Comparison of ENCODE assay signal across 3 cellular contexts in the genomic region with DNA sequence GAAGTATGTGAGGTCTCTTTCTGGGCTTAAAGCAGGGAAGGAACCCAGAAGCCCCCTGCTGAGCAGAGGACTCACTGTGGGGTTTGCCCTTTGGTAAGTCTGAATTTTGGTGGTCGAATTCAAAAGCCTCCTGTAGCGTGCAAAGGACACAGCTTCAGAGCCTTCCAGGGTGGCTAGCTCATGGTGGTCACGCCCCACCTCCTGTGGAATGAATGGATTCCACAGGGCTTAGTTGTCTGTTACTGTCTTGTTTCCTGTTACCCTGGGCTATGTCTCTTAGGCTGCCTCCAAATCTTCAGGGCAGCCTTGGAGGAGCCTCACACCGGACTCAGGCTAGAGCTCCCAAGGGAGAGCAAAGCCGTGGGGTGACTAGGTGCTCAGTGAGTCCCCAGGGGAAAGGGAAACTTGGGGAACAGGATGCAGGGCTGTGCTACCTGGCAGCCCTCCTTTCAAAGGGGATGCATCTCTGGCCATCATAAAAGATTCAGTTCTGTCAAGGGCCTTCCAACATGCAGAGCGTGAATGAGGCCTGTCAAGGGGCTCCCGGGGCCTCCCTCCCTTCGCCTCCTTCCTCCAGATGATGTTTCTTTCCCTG.
TF ChIP-seq lines count a peak whose summit lies in the region.

No MANE protein-coding gene starts in this region.

TF ChIP-seq in IMR-90, 13 proteins besides CTCF, POLR2A, EP300 and RAD21:
- peak; percentile 18; the same call in 1 of the 2 replicates for TF ChIP-seq FOS (IDR thresholded peaks at IDR 0.05; ENCODE audit: low read depth, low read length)
- peak; percentile 34; the same call in 1 of the 2 replicates for TF ChIP-seq BHLHE40 (IDR thresholded peaks at IDR 0.05; ENCODE audit: low read depth, low read length)
- TF ChIP-seq CEBPB (IDR thresholded peaks at IDR 0.05; ENCODE audit: low read depth, low read length) = no peak
- no peak for TF ChIP-seq RFX5 (IDR thresholded peaks at IDR 0.05; ENCODE audit: low read depth, low read length)
- TF ChIP-seq NFE2L2 (IDR thresholded peaks at IDR 0.05; ENCODE audit: low read depth, low read length) = no peak
- TF ChIP-seq, protein P1, sequence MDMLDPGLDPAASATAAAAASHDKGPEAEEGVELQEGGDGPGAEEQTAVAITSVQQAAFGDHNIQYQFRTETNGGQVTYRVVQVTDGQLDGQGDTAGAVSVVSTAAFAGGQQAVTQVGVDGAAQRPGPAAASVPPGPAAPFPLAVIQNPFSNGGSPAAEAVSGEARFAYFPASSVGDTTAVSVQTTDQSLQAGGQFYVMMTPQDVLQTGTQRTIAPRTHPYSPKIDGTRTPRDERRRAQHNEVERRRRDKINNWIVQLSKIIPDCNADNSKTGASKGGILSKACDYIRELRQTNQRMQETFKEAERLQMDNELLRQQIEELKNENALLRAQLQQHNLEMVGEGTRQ (IDR thresholded peaks at IDR 0.05; ENCODE audit: low read depth, low read length) = no peak

TF ChIP-seq in H1, 55 proteins besides CTCF, POLR2A, EP300 and RAD21 (continues in another document):
- TF ChIP-seq EZH2 (IDR thresholded peaks at IDR 0.05; ENCODE audit: low read depth, low read length, severe bottlenecking) (no peak), CTBP2 (IDR thresholded peaks at IDR 0.05; ENCODE audit: borderline replicate concordance, insufficient read depth, insufficient read length, low read length) (no peak), HDAC2 (IDR thresholded peaks at IDR 0.05; ENCODE audit: borderline replicate concordance in 1 of 2, low read depth in 2 of 2, low read length in 2 of 2) (no peak), JUND (IDR thresholded peaks at IDR 0.05; ENCODE audit: low read length) (no peak), SP4 (IDR thresholded peaks at IDR 0.05; ENCODE audit: low read length) (no peak), KDM4A (IDR thresholded peaks at IDR 0.05; ENCODE audit: low read depth, low read length, severe bottlenecking) (no peak), ASH2L (IDR thresholded peaks at IDR 0.05; ENCODE audit: low read length) (no peak), CBX8 (IDR thresholded peaks at IDR 0.05; ENCODE audit: borderline replicate concordance, low read depth, low read length) (no peak), PHF8 (conservative IDR thresholded peaks at IDR 0.05; ENCODE audit: low read depth, low read length) (no peak), POLR2AphosphoS5 (IDR thresholded peaks at IDR 0.05; ENCODE audit: low read depth, low read length) (no peak), SP2 (IDR thresholded peaks at IDR 0.05; ENCODE audit: low read length) (no peak)
- TF ChIP-seq, protein P2, sequence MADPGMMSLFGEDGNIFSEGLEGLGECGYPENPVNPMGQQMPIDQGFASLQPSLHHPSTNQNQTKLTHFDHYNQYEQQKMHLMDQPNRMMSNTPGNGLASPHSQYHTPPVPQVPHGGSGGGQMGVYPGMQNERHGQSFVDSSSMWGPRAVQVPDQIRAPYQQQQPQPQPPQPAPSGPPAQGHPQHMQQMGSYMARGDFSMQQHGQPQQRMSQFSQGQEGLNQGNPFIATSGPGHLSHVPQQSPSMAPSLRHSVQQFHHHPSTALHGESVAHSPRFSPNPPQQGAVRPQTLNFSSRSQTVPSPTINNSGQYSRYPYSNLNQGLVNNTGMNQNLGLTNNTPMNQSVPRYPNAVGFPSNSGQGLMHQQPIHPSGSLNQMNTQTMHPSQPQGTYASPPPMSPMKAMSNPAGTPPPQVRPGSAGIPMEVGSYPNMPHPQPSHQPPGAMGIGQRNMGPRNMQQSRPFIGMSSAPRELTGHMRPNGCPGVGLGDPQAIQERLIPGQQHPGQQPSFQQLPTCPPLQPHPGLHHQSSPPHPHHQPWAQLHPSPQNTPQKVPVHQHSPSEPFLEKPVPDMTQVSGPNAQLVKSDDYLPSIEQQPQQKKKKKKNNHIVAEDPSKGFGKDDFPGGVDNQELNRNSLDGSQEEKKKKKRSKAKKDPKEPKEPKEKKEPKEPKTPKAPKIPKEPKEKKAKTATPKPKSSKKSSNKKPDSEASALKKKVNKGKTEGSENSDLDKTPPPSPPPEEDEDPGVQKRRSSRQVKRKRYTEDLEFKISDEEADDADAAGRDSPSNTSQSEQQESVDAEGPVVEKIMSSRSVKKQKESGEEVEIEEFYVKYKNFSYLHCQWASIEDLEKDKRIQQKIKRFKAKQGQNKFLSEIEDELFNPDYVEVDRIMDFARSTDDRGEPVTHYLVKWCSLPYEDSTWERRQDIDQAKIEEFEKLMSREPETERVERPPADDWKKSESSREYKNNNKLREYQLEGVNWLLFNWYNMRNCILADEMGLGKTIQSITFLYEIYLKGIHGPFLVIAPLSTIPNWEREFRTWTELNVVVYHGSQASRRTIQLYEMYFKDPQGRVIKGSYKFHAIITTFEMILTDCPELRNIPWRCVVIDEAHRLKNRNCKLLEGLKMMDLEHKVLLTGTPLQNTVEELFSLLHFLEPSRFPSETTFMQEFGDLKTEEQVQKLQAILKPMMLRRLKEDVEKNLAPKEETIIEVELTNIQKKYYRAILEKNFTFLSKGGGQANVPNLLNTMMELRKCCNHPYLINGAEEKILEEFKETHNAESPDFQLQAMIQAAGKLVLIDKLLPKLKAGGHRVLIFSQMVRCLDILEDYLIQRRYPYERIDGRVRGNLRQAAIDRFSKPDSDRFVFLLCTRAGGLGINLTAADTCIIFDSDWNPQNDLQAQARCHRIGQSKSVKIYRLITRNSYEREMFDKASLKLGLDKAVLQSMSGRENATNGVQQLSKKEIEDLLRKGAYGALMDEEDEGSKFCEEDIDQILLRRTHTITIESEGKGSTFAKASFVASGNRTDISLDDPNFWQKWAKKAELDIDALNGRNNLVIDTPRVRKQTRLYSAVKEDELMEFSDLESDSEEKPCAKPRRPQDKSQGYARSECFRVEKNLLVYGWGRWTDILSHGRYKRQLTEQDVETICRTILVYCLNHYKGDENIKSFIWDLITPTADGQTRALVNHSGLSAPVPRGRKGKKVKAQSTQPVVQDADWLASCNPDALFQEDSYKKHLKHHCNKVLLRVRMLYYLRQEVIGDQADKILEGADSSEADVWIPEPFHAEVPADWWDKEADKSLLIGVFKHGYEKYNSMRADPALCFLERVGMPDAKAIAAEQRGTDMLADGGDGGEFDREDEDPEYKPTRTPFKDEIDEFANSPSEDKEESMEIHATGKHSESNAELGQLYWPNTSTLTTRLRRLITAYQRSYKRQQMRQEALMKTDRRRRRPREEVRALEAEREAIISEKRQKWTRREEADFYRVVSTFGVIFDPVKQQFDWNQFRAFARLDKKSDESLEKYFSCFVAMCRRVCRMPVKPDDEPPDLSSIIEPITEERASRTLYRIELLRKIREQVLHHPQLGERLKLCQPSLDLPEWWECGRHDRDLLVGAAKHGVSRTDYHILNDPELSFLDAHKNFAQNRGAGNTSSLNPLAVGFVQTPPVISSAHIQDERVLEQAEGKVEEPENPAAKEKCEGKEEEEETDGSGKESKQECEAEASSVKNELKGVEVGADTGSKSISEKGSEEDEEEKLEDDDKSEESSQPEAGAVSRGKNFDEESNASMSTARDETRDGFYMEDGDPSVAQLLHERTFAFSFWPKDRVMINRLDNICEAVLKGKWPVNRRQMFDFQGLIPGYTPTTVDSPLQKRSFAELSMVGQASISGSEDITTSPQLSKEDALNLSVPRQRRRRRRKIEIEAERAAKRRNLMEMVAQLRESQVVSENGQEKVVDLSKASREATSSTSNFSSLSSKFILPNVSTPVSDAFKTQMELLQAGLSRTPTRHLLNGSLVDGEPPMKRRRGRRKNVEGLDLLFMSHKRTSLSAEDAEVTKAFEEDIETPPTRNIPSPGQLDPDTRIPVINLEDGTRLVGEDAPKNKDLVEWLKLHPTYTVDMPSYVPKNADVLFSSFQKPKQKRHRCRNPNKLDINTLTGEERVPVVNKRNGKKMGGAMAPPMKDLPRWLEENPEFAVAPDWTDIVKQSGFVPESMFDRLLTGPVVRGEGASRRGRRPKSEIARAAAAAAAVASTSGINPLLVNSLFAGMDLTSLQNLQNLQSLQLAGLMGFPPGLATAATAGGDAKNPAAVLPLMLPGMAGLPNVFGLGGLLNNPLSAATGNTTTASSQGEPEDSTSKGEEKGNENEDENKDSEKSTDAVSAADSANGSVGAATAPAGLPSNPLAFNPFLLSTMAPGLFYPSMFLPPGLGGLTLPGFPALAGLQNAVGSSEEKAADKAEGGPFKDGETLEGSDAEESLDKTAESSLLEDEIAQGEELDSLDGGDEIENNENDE (IDR thresholded peaks at IDR 0.05; ENCODE audit: insufficient replicate concordance, low read length) = no peak

TF ChIP-seq in HEK293T, 16 proteins besides CTCF, POLR2A, EP300 and RAD21:
- TF ChIP-seq ZNF384 (IDR thresholded peaks at IDR 0.05) (no peak), CTBP1 (IDR thresholded peaks at IDR 0.05; ENCODE audit: borderline replicate concordance) (no peak), NFRKB (IDR thresholded peaks at IDR 0.05) (no peak), FOXK2 (IDR thresholded peaks at IDR 0.05) (no peak), FOXM1 (IDR thresholded peaks at IDR 0.05; ENCODE audit: borderline replicate concordance) (no peak)
TF ChIP-seq in HEK293T: peak in this region for 0.
